ENCODE assay signal across 8 cellular contexts in the genomic region with DNA sequence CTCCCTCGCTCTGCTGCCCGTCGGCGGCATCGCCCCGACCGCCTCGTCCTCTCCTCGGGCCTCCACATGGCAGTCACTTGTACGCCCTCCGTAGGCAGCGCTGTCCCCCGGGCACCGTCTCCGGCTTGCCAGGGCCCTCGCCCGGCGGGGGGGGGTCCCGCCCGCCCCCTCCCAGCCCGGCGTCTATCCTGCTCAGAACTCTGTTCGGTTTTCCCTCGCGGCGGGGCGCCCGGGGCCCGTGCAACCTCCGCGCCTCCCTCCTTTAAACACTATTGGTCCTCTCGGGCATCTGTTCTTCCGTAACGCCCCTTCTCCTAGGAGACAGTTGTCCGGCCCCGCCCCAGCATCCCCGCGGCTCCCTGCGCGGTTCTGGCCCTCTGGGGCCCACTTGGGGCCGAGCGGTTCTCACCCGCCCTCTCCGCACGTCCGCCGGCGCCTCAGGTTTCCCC. TPM values are rescaled to one million over a fixed set of nuclear protein-coding genes. Genes with fewer than 3 reads are reported as not detected.
DNase-seq lines count a peak whose midpoint lies in the region; ATAC-seq and TF ChIP-seq lines count a peak whose summit lies in the region.

No MANE protein-coding gene starts in this region.

- H3K27me3 ChIP-seq in breast epithelium (no peaks in the 10 kb centered on the region), spleen (replicated peaks in 1 of 7) (no peaks in the 10 kb centered on the region)

- intact Hi-C loops in breast epithelium (cut with DNase I; ENCODE audit: low total_unique reads) (no loop called here), spleen (cut with DNase I; ENCODE audit: low total_unique reads) (no loop called here)

- 0 to 1% (median 0%) methylated on average over 29 to 48 of the region's 48 CpGs for WGBS in spleen, 5 donors

- peaks cover 11 to 12% of the 10 kb centered on the region in 2 donors for H3K4me1 Mint-ChIP-seq in immature natural killer cell

- DNase-seq in NCI-H524 (lab: John Stamatoyannopoulos, UW) (peak; percentile 33 to 77), NCI-H524 treated with DMSO at 0.1 percent for 48 hours (lab: John Stamatoyannopoulos, UW) (no peak), NCI-H2081 treated with DMSO at 0.1 percent for 48 hours (lab: John Stamatoyannopoulos, UW) (peak; percentile 17), breast epithelium (ENCODE audit: low spot score in 2 of 2) (peak in 1 of 2 donors; percentile 32), immature natural killer cell (peak; percentile 62), spleen (peak; percentile 92)

- ATAC-seq in HG02981 (IDR thresholded peaks at IDR 0.05; ENCODE audit: unreplicated experiment) = peak; percentile 48

- H3K27ac Mint-ChIP-seq in immature natural killer cell = peak overlapping the region; percentile 79 to 97 (median 93)

- H3K36me3 ChIP-seq in breast epithelium (no peaks in the 10 kb centered on the region), spleen (peaks cover 0 to 26% (median 21%) of the 10 kb centered on the region in 6 donors)

- H3K36me3 Mint-ChIP-seq in immature natural killer cell = peaks cover 12 to 14% (median 12%) of the 10 kb centered on the region in 3 donors

- H3K27ac ChIP-seq in VCaP = peak overlapping the region; percentile 81
- peak overlapping the region; percentile 82 to 86 for H3K27ac ChIP-seq in breast epithelium
- H3K27ac ChIP-seq in spleen = peak overlapping the region; percentile 82 to 95 (median 93)

- TF ChIP-seq CTCF in VCaP (conservative IDR thresholded peaks at IDR 0.05) (no peak), breast epithelium (IDR thresholded peaks at IDR 0.05) (no peak), spleen (IDR thresholded peaks at IDR 0.05 in 8 of 11, conservative IDR thresholded peaks at IDR 0.05 in 3 of 11) (peak in 1 of 11 experiments; percentile 6)

- H3K4me1 ChIP-seq in breast epithelium (peaks cover 5 to 7% of the 10 kb centered on the region in 2 donors), spleen (peaks cover 5 to 24% (median 17%) of the 10 kb centered on the region in 6 donors)

- H3K4me3 Mint-ChIP-seq in immature natural killer cell = peak overlapping the region; percentile 89 to 94 (median 91)

- H3K27me3 Mint-ChIP-seq in immature natural killer cell (ENCODE audit: low read depth in 3 of 3) = peaks cover 6 to 9% (median 6%) of the 10 kb centered on the region in 3 donors

- H3K9me3 Mint-ChIP-seq in immature natural killer cell = no peaks in the 10 kb centered on the region

- H3K9me3 ChIP-seq in breast epithelium = no peaks in the 10 kb centered on the region
- H3K9me3 ChIP-seq in spleen = no peaks in the 10 kb centered on the region

- H3K4me3 ChIP-seq in breast epithelium (peak overlapping the region; percentile 78 to 83 (median 80)), spleen (peak overlapping the region; percentile 74 to 99 (median 92))

- no peak for TF ChIP-seq POLR2A in breast epithelium (IDR thresholded peaks at IDR 0.05)
- TF ChIP-seq POLR2A in spleen (IDR thresholded peaks at IDR 0.05) = no peak

RNA-seq across cellular contexts. Expression of gene ODF2, which starts 0.8 kb away (rescaled TPM):
- total RNA-seq in breast epithelium = 10 to 100 TPM; 23.1 to 27.9 (median 25.1) TPM
- polyA plus RNA-seq in immature natural killer cell = 10 to 100 TPM in 2 of 3 donors, 1 to 10 TPM in 1; 5.6 to 37.2 (median 12.9) TPM
- 10 to 100 TPM; 25.4 to 37.5 (median 30.9) TPM for total RNA-seq in spleen
- 10 to 100 TPM; 13.4 to 16.5 (median 15.2) TPM for polyA plus RNA-seq in spleen

RNA-seq across cellular contexts. Expression of gene CERCAM, which starts 36.0 kb away (rescaled TPM):
- 10 to 100 TPM; 19.8 to 47.5 (median 30.5) TPM for total RNA-seq in breast epithelium
- polyA plus RNA-seq in immature natural killer cell = 10 to 100 TPM in 2 of 3 donors, 1 to 10 TPM in 1; 9.1 to 20.7 (median 10.2) TPM
- total RNA-seq in spleen = 10 to 100 TPM in 4 of 7 donors, 1 to 10 TPM in 3; 8.3 to 22.7 (median 10.0) TPM
- polyA plus RNA-seq in spleen = 1 to 10 TPM; 3.8 to 7.4 (median 5.0) TPM

RNA-seq across cellular contexts. Expression of gene GLE1, which starts 47.9 kb away (rescaled TPM):
- total RNA-seq in breast epithelium = 10 to 100 TPM; 22.9 to 31.9 (median 26.7) TPM
- 10 to 100 TPM; 17.4 to 49.3 (median 22.8) TPM for polyA plus RNA-seq in immature natural killer cell
- 10 to 100 TPM; 20.8 to 31.2 (median 25.8) TPM for total RNA-seq in spleen
- polyA plus RNA-seq in spleen = 10 to 100 TPM; 14.3 to 15.1 (median 14.7) TPM
